ENCODE assay signal across 6 cellular contexts in genomic region chr11:65898656-65899355, GRCh38. TPM values are rescaled to one million over a fixed set of nuclear protein-coding genes. Genes with fewer than 3 reads are reported as not detected.
DNase-seq lines count a peak whose midpoint lies in the region; ATAC-seq and TF ChIP-seq lines count a peak whose summit lies in the region.

No MANE protein-coding gene starts in this region.

- TF ChIP-seq EP300 in transverse colon (IDR thresholded peaks at IDR 0.05; ENCODE audit: low read depth) = no peak

- no peaks in the 10 kb centered on the region for H3K9me3 ChIP-seq in transverse colon

- no peaks in the 10 kb centered on the region for H3K27me3 Mint-ChIP-seq in activated T-cell treated with anti-CD3 and anti-CD28 coated beads, Interleukin-2, amount 50 U/mL, for 72 hours (ENCODE audit: low read depth)
- H3K27me3 Mint-ChIP-seq in glutamatergic neuron (ENCODE audit: unreplicated experiment) = peaks cover 18% of the 10 kb centered on the region

- peaks cover 69% of the 10 kb centered on the region for H3K4me1 Mint-ChIP-seq in activated T-cell treated with anti-CD3 and anti-CD28 coated beads, Interleukin-2, amount 50 U/mL, for 72 hours (ENCODE audit: low read depth)
- no peaks in the 10 kb centered on the region for H3K4me1 Mint-ChIP-seq in glutamatergic neuron (ENCODE audit: low read depth, unreplicated experiment)

- no peak for DNase-seq in activated T-cell treated with anti-CD3 and anti-CD28 coated beads, Interleukin-2, amount 50 U/mL, for 72 hours
- DNase-seq in activated T-cell treated with anti-CD3 and anti-CD28 coated beads for 4 hours = no peak
- no peak for DNase-seq in glutamatergic neuron
- no peak for DNase-seq in transverse colon
- DNase-seq in NCI-H2029 treated with DMSO at 0.1 percent for 48 hours (lab: John Stamatoyannopoulos, UW) = no peak

- ATAC-seq in activated T-cell treated with anti-CD3 and anti-CD28 coated beads, Interleukin-2, amount 50 U/mL, for 72 hours (replicated peaks in 1 of 2) = no peak
- ATAC-seq in GM19324 (IDR thresholded peaks at IDR 0.05; ENCODE audit: low FRiP score, unreplicated experiment) = no peak

- peaks cover 6 to 7% of the 10 kb centered on the region in 2 donors for H3K36me3 Mint-ChIP-seq in activated T-cell treated with anti-CD3 and anti-CD28 coated beads, Interleukin-2, amount 50 U/mL, for 72 hours (ENCODE audit: insufficient read depth in 2 of 2)
- H3K36me3 Mint-ChIP-seq in glutamatergic neuron (ENCODE audit: unreplicated experiment) = no peaks in the 10 kb centered on the region

- in situ Hi-C loops in transverse colon (cut with MboI; ENCODE audit: low pct_ligation_motif_present in 1 of 4, low pct_unique_long_range_greater_than_20kb in 1 of 4, low sequenced_read_pairs in 3 of 4) = loop anchor here in 2 of 4 donors (25.0 kb wide), 1 partner anchor 88 kb away; no protein-coding TSS in a partner anchor

- intact Hi-C loops in transverse colon (cut with DNase I; ENCODE audit: low total_unique reads) = no loop called here

- H3K4me1 ChIP-seq in transverse colon = peaks cover 6 to 30% (median 20%) of the 10 kb centered on the region in 4 donors

- H3K9me3 Mint-ChIP-seq in activated T-cell treated with anti-CD3 and anti-CD28 coated beads, Interleukin-2, amount 50 U/mL, for 72 hours = no peaks in the 10 kb centered on the region
- peaks cover 6% of the 10 kb centered on the region for H3K9me3 Mint-ChIP-seq in glutamatergic neuron (ENCODE audit: unreplicated experiment)

- WGBS in transverse colon (ENCODE audit: low coverage in 1 of 2), 2 donors = 36 to 80% methylated on average over 8 to 20 of the region's 28 CpGs

- H3K27ac Mint-ChIP-seq in activated T-cell treated with anti-CD3 and anti-CD28 coated beads, Interleukin-2, amount 50 U/mL, for 72 hours = peak overlapping the region; percentile 98
- no peak overlapping the region for H3K27ac Mint-ChIP-seq in glutamatergic neuron (ENCODE audit: unreplicated experiment)

- no peak for TF ChIP-seq POLR2A in transverse colon (IDR thresholded peaks at IDR 0.05)

- no peaks in the 10 kb centered on the region for H3K36me3 ChIP-seq in transverse colon

- peak overlapping the region in 2 of 4 donors; percentile 70 to 78 for H3K27ac ChIP-seq in transverse colon

- H3K4me3 Mint-ChIP-seq in activated T-cell treated with anti-CD3 and anti-CD28 coated beads, Interleukin-2, amount 50 U/mL, for 72 hours = peak overlapping the region; percentile 91 to 93
- peak overlapping the region; percentile 79 for H3K4me3 Mint-ChIP-seq in glutamatergic neuron (ENCODE audit: unreplicated experiment)

- peak overlapping the region in 3 of 4 donors; percentile 44 to 61 (median 60) for H3K4me3 ChIP-seq in transverse colon

- H3K27me3 ChIP-seq in transverse colon = peaks cover 21% of the 10 kb centered on the region

- TF ChIP-seq CTCF in glutamatergic neuron (IDR thresholded peaks at IDR 0.05; ENCODE audit: partially characterized antibody, unreplicated experiment) (no peak), transverse colon (IDR thresholded peaks at IDR 0.05) (no peak)

RNA-seq across cellular contexts. Expression of gene FOSL1, which starts 1.4 kb away (rescaled TPM):
- 10 to 100 TPM; 11.9 to 18.8 TPM for total RNA-seq in activated T-cell treated with anti-CD3 and anti-CD28 coated beads, Interleukin-2, amount 50 U/mL, for 72 hours
- not detected for total RNA-seq in glutamatergic neuron (ENCODE audit: unreplicated experiment)
- total RNA-seq in transverse colon = 10 to 100 TPM in 1 of 4 donors, 1 to 10 TPM in 1, not detected in 2; 1.2 to 11.6 TPM

RNA-seq across cellular contexts. Expression of gene CCDC85B, which starts 8.3 kb away (rescaled TPM):
- total RNA-seq in activated T-cell treated with anti-CD3 and anti-CD28 coated beads, Interleukin-2, amount 50 U/mL, for 72 hours = 10 to 100 TPM; 35.4 to 37.5 TPM
- total RNA-seq in glutamatergic neuron (ENCODE audit: unreplicated experiment) = 23.6 TPM
- total RNA-seq in transverse colon = 100 to 1,000 TPM in 1 of 4 donors, 10 to 100 TPM in 2, 1 to 10 TPM in 1; 7.9 to 140 (median 23.1) TPM

RNA-seq across cellular contexts. Expression of gene FIBP, which starts 10.5 kb away (rescaled TPM):
- total RNA-seq in activated T-cell treated with anti-CD3 and anti-CD28 coated beads, Interleukin-2, amount 50 U/mL, for 72 hours = 10 to 100 TPM; 86.4 to 91.9 TPM
- total RNA-seq in glutamatergic neuron (ENCODE audit: unreplicated experiment) = 115 TPM
- total RNA-seq in transverse colon = 10 to 100 TPM; 53.4 to 82.6 (median 75.9) TPM

RNA-seq across cellular contexts. Expression of gene CTSW, which starts 19.2 kb away (rescaled TPM):
- total RNA-seq in activated T-cell treated with anti-CD3 and anti-CD28 coated beads, Interleukin-2, amount 50 U/mL, for 72 hours = 10 to 100 TPM; 16.8 to 27.8 TPM
- total RNA-seq in glutamatergic neuron (ENCODE audit: unreplicated experiment) (not detected), transverse colon (1 to 10 TPM in 2 of 4 donors, not detected in 2; 1.1 to 1.8 TPM)

RNA-seq across cellular contexts. Expression of gene C11orf68, which starts 20.1 kb away (rescaled TPM):
- total RNA-seq in activated T-cell treated with anti-CD3 and anti-CD28 coated beads, Interleukin-2, amount 50 U/mL, for 72 hours = 10 to 100 TPM; 34.7 to 36.5 TPM
- total RNA-seq in glutamatergic neuron (ENCODE audit: unreplicated experiment) (24.7 TPM), transverse colon (10 to 100 TPM; 15.2 to 59.5 (median 22.8) TPM)
